In genomic region chr1:156826596-156826995, GRCh38 we compare ENCODE assay signal across 24 cellular contexts.
"Had no signal": no experiment of that assay in that cellular context is flagged by ENCODE, and none has a peak within 500 bp of the region (broad histone marks: within the 10 kb centered on the region; RNA-seq: fewer than 3 reads in every experiment).

No MANE protein-coding gene starts in this region.

- H3K4me3 ChIP-seq: colonic mucosa, dorsolateral prefrontal cortex, right atrium auricular region, smooth muscle cell, stomach, tibial nerve had no signal

- DNase-seq: activated CD4-positive, alpha-beta memory T cell treated with anti-CD3 and anti-CD28 coated beads, Interleukin-2, amount 10 ng/mL, durations not matched to agents 7 days and 5 days; activated CD4-positive, alpha-beta T cell treated with anti-CD3 and anti-CD28 coated beads, Interleukin-2, amount 10 ng/mL, durations not matched to agents 7 days and 5 days; activated CD4-positive, CD25-positive, alpha-beta regulatory T cell treated with anti-CD3 and anti-CD28 coated beads, Interleukin-2, amount 50 U/mL, for 72 hours; activated CD8-positive, alpha-beta memory T cell treated with anti-CD3 and anti-CD28 coated beads, Interleukin-2, amount 50 U/mL, for 48 hours; activated gamma-delta T cell treated with Interleukin-2 at 50 U/mL for 16 hours; activated naive CD4-positive, alpha-beta T cell treated with anti-CD3 and anti-CD28 coated beads, Interleukin-2, amount 50 U/mL, for 16 hours; activated T-cell treated with anti-CD3 and anti-CD28 coated beads, Interleukin-2, amount 50 U/mL, for 24 hours; colonic mucosa; dorsolateral prefrontal cortex; effector memory CD4-positive, alpha-beta T cell; erythroblast; head of caudate nucleus; hippocampal formation; left colon; mammary epithelial cell; naive B cell; nucleus accumbens; stimulated activated CD4-positive, alpha-beta T cell treated with anti-CD3 and anti-CD28 coated beads, Interleukin-1b, Interleukin-23, amount 100 ng/mL, for 48 hours; stimulated activated naive B cell treated with anti-CD40 and anti-IgM and Interleukin-4, amounts not matched to agents 10 μg/mL and 1 μg/mL and 100 μg/mL, for 72 hours; stomach; T-helper 1 cell had no signal
